Comparison of ENCODE assay signal across 8 cellular contexts in genomic region chr17:46770439-46770817, GRCh38. TPM values are rescaled to one million over a fixed set of nuclear protein-coding genes. Genes with fewer than 3 reads are reported as not detected.
DNase-seq lines count a peak whose midpoint lies in the region; ATAC-seq and TF ChIP-seq lines count a peak whose summit lies in the region.

No MANE protein-coding gene starts in this region.

- peaks cover 9% of the 10 kb centered on the region for H3K27me3 Mint-ChIP-seq in endothelial cell (ENCODE audit: unreplicated experiment)

- H3K18ac ChIP-seq in neuronal stem cell (ENCODE audit: low read length) = peak overlapping the region; percentile 93

- intact Hi-C loops in OCI-LY7 (cut with micrococcal nuclease; ENCODE audit: unreplicated experiment) = no loop called here

- H3K9me2 ChIP-seq in OCI-LY7 (ENCODE audit: insufficient read depth, low read length) = no peaks in the 10 kb centered on the region

- TF ChIP-seq CTCF in OCI-LY7 (conservative IDR thresholded peaks at IDR 0.05; ENCODE audit: low read length) (no peak), endothelial cell (IDR thresholded peaks at IDR 0.05; ENCODE audit: unreplicated experiment) (no peak)

- H3K9me3 ChIP-seq in ES-I3 (ENCODE audit: control insufficient read depth, insufficient read depth, low read length) (no peaks in the 10 kb centered on the region), OCI-LY7 (ENCODE audit: low read length) (no peaks in the 10 kb centered on the region), neuronal stem cell (replicated peaks in 1 of 2; ENCODE audit: control insufficient read depth in 2 of 2, insufficient read depth in 1 of 2, low read depth in 1 of 2, low read length in 2 of 2) (no peaks in the 10 kb centered on the region)

- H3K9ac ChIP-seq in ES-I3 (ENCODE audit: low read depth, low read length) (peak overlapping the region; percentile 59), neuronal stem cell (ENCODE audit: low read depth, low read length, poor library complexity) (peak overlapping the region; percentile 0)

- no peak overlapping the region for H3K23ac ChIP-seq in neuronal stem cell (ENCODE audit: low read depth, low read length, poor library complexity)

- H3K36me3 ChIP-seq in ES-I3 (ENCODE audit: insufficient read depth, low read length) (no peaks in the 10 kb centered on the region; the same call in 1 of the 2 replicates), OCI-LY7 (ENCODE audit: insufficient read depth, low read length) (no peaks in the 10 kb centered on the region), neuronal stem cell (replicated peaks in 1 of 2; ENCODE audit: control insufficient read depth in 2 of 2, insufficient read depth in 2 of 2, low read length in 2 of 2) (peaks cover 0 to 42% of the 10 kb centered on the region in 2 donors)

- no peak overlapping the region; the same call in 1 of the 2 replicates for H2AFZ ChIP-seq in OCI-LY7 (ENCODE audit: low read length)
- H2AFZ ChIP-seq in neuronal stem cell (ENCODE audit: low read length) = no peak overlapping the region

- peak overlapping the region; percentile 58; the same call in 1 of the 2 replicates for H3K4me2 ChIP-seq in OCI-LY7 (ENCODE audit: low read length)
- peak overlapping the region; percentile 78 for H3K4me2 ChIP-seq in neuronal stem cell (ENCODE audit: insufficient read depth, low read length, poor library complexity, severe bottlenecking)

- H3K79me2 ChIP-seq in OCI-LY7 (ENCODE audit: insufficient read depth, low read depth, low read length) = no peaks in the 10 kb centered on the region

- no peak for DNase-seq in OCI-LY7 (ENCODE audit: low spot score)
- DNase-seq in endothelial cell (ENCODE audit: low spot score) = no peak
- DNase-seq in neuronal stem cell (ENCODE audit: low spot score) = no peak
- DNase-seq in stimulated activated CD4-positive, alpha-beta T cell treated with anti-CD3 and anti-CD28 coated beads, Interleukin-4, amount 100 ng/mL, for 24 hours = no peak
- DNase-seq in NCI-H2081 treated with DMSO at 0.1 percent for 48 hours (lab: John Stamatoyannopoulos, UW) = no peak

- peaks cover 12% of the 10 kb centered on the region for H3K4me1 Mint-ChIP-seq in endothelial cell (ENCODE audit: unreplicated experiment)

- H2BK12ac ChIP-seq in neuronal stem cell (ENCODE audit: low read length) = peak overlapping the region; percentile 48

- H3K27ac Mint-ChIP-seq in endothelial cell (ENCODE audit: unreplicated experiment) = no peak overlapping the region

- H3K36me3 Mint-ChIP-seq in endothelial cell (ENCODE audit: low read depth, unreplicated experiment) = peaks cover 12% of the 10 kb centered on the region

- H4K91ac ChIP-seq in neuronal stem cell (ENCODE audit: low read depth, low read length, poor library complexity) = peak overlapping the region; percentile 20

- H4K20me1 ChIP-seq in OCI-LY7 (ENCODE audit: insufficient read depth, low read length) = no peaks in the 10 kb centered on the region

- H3K27me3 ChIP-seq in neuronal stem cell (ENCODE audit: control insufficient read depth in 3 of 3, insufficient read depth in 3 of 3, low read depth in 1 of 3, low read length in 3 of 3) = peaks cover 0 to 26% (median 0%) of the 10 kb centered on the region in 3 experiments

- H3K4me1 ChIP-seq in ES-I3 (ENCODE audit: insufficient read depth, low read length) = peaks cover 47% of the 10 kb centered on the region
- peaks cover 30% of the 10 kb centered on the region for H3K4me1 ChIP-seq in OCI-LY7 (ENCODE audit: insufficient read depth, low read length, poor library complexity, severe bottlenecking)
- H3K4me1 ChIP-seq in neuronal stem cell (ENCODE audit: control insufficient read depth in 2 of 2, insufficient read depth in 1 of 2, low read depth in 1 of 2, low read length in 2 of 2) = peaks cover 3 to 23% of the 10 kb centered on the region in 2 donors

- peak overlapping the region; percentile 83 for H3K4me3 Mint-ChIP-seq in endothelial cell (ENCODE audit: unreplicated experiment)

- POLR2A ChIA-PET in OCI-LY7 (lab: Charles Lee) = no interaction called here

- no CpG with 5 or more reads among the region's 14 CpGs for WGBS in neuronal stem cell (ENCODE audit: extremely low coverage in 2 of 2, insufficient read length in 2 of 2, insufficient replicate concordance in 1 of 2), 2 donors

- H3K27ac ChIP-seq in OCI-LY7 (ENCODE audit: low read depth, low read length, poor library complexity, severe bottlenecking) = no peak overlapping the region
- H3K27ac ChIP-seq in neuronal stem cell (replicated peaks; ENCODE audit: low read length) = no peak overlapping the region

- H2AK5ac ChIP-seq in neuronal stem cell (ENCODE audit: low read depth, low read length) = peak overlapping the region; percentile 98

- H2BK15ac ChIP-seq in neuronal stem cell (ENCODE audit: low read length) = peak overlapping the region; percentile 93

- H3K14ac ChIP-seq in neuronal stem cell (ENCODE audit: low read length) = no peak overlapping the region

- no peak overlapping the region for H4K8ac ChIP-seq in neuronal stem cell (ENCODE audit: low read depth, low read length)

- ATAC-seq in HG03342 (IDR thresholded peaks at IDR 0.05; ENCODE audit: unreplicated experiment) (no peak), GM18873 (IDR thresholded peaks at IDR 0.05; ENCODE audit: low FRiP score, unreplicated experiment) (no peak)

- H3K9me3 Mint-ChIP-seq in endothelial cell (ENCODE audit: unreplicated experiment) = no peaks in the 10 kb centered on the region

- H3K4ac ChIP-seq in neuronal stem cell (ENCODE audit: low read length) = peak overlapping the region; percentile 20

- CTCF ChIA-PET in OCI-LY7 (lab: Charles Lee; ENCODE audit: unreplicated experiment) = no interaction called here

- no peak overlapping the region for H3K4me3 ChIP-seq in OCI-LY7 (ENCODE audit: low read depth, low read length, poor library complexity, severe bottlenecking)
- peak overlapping the region in 1 of 2 donors; percentile 39 for H3K4me3 ChIP-seq in neuronal stem cell (ENCODE audit: low read length in 2 of 2)

- peaks cover 2% of the 10 kb centered on the region for H3K79me1 ChIP-seq in neuronal stem cell (ENCODE audit: low read depth, low read length)

- BruUV-seq in OCI-LY7 (replicated peaks; lab: Mats Ljungman, UMichigan) = no TSS peak

- H2BK120ac ChIP-seq in neuronal stem cell (ENCODE audit: low read depth, low read length) = peak overlapping the region; percentile 65

- H2BK5ac ChIP-seq in neuronal stem cell (ENCODE audit: low read length) = no peak overlapping the region

RNA-seq across cellular contexts. Expression of gene WNT3, which starts 48.1 kb away (rescaled TPM):
- total RNA-seq in OCI-LY7 (2014; rRNA removed; shearing (Covaris generic)) = 4.9 and 5.6 TPM in 2 replicates
- total RNA-seq in OCI-LY7 (2022) (5.1 and 5.5 TPM in 2 replicates), endothelial cell (ENCODE audit: unreplicated experiment) (14.4 TPM)
- polyA plus RNA-seq in neuronal stem cell (2013, experiment 1 of 2) = 6.1 TPM
- polyA plus RNA-seq in neuronal stem cell (2013, experiment 2 of 2) = 6.0 TPM
